Comparison of ENCODE assay signal across 13 cellular contexts in genomic region chr11:43907028-43907966, GRCh38. TPM values are rescaled to one million over a fixed set of nuclear protein-coding genes. Genes with fewer than 3 reads are reported as not detected.
DNase-seq lines count a peak whose midpoint lies in the region; ATAC-seq and TF ChIP-seq lines count a peak whose summit lies in the region.
"Had no signal": no experiment of that assay in that cellular context is flagged by ENCODE, and none has a peak within 500 bp of the region (broad histone marks: within the 10 kb centered on the region; RNA-seq: fewer than 3 reads in every experiment).

No MANE protein-coding gene starts in this region.

- H3K4me1 ChIP-seq in BLaER1 (peaks cover 10% of the 10 kb centered on the region), suprapubic skin (peaks cover 11% of the 10 kb centered on the region)

- no peak for TF ChIP-seq EP300 in suprapubic skin (IDR thresholded peaks at IDR 0.05)

- no peaks in the 10 kb centered on the region for H3K9me3 Mint-ChIP-seq in effector memory CD8-positive, alpha-beta T cell
- H3K9me3 Mint-ChIP-seq: endodermal cell had no signal

- peak overlapping the region; percentile 41 to 44 for H3K27ac Mint-ChIP-seq in effector memory CD8-positive, alpha-beta T cell
- H3K27ac Mint-ChIP-seq: endodermal cell had no signal

- H3K4me2 ChIP-seq in BLaER1, result peak overlapping the region; percentile 17; the same call in 1 of the 2 replicates

- no peak for TF ChIP-seq CTCF in suprapubic skin (IDR thresholded peaks at IDR 0.05)

- no peak overlapping the region for H3K9ac ChIP-seq in BLaER1

- WGBS in suprapubic skin, result 87% methylated on average over 4 of the region's 4 CpGs

- H3K36me3 Mint-ChIP-seq in effector memory CD8-positive, alpha-beta T cell (ENCODE audit: insufficient read depth), result peaks cover 40% of the 10 kb centered on the region

- no peak overlapping the region for H3K4me3 Mint-ChIP-seq in effector memory CD8-positive, alpha-beta T cell
- H3K4me3 Mint-ChIP-seq: endodermal cell had no signal

- H3K4me1 Mint-ChIP-seq in effector memory CD8-positive, alpha-beta T cell (ENCODE audit: low read depth in 2 of 2), result peaks cover 3 to 11% of the 10 kb centered on the region in 2 donors

- H3K9me3 ChIP-seq in BLaER1, result no peaks in the 10 kb centered on the region
- no peaks in the 10 kb centered on the region for H3K9me3 ChIP-seq in suprapubic skin

- no peak for DNase-seq in effector memory CD8-positive, alpha-beta T cell
- DNase-seq in hepatic stellate cell (ENCODE audit: low spot score) (no peak), suprapubic skin (ENCODE audit: low spot score in 2 of 2) (no peak), H7 (no peak)
- DNase-seq: activated naive CD4-positive, alpha-beta T cell; brain microvascular endothelial cell; endodermal cell; posterior cingulate gyrus; trophoblast cell had no signal

- H3K27ac ChIP-seq in BLaER1 (no peak overlapping the region), suprapubic skin (no peak overlapping the region)
- H3K27ac ChIP-seq: brain microvascular endothelial cell had no signal

- TF ChIP-seq POLR2A in suprapubic skin (IDR thresholded peaks at IDR 0.05), result no peak

- no peaks in the 10 kb centered on the region for H4K20me1 ChIP-seq in BLaER1

- no peak overlapping the region for H3K4me3 ChIP-seq in BLaER1
- no peak overlapping the region for H3K4me3 ChIP-seq in suprapubic skin
- no peak overlapping the region for H3K4me3 ChIP-seq in H7 (ENCODE audit: insufficient read depth, low read depth, low read length)

- 0 out of 2 replicates have a peak, but pooled peaks cover 6% of the 10 kb centered on the region for H3K36me3 ChIP-seq in BLaER1
- peaks cover 60% of the 10 kb centered on the region for H3K36me3 ChIP-seq in suprapubic skin
- H3K36me3 ChIP-seq in H7 (replicated peaks; ENCODE audit: control insufficient read depth, insufficient read depth, low read length), result no peaks in the 10 kb centered on the region; the same call in 1 of the 2 replicates

- H3K27me3 Mint-ChIP-seq in effector memory CD8-positive, alpha-beta T cell, result no peaks in the 10 kb centered on the region

- ATAC-seq in GM18907 (IDR thresholded peaks at IDR 0.05; ENCODE audit: unreplicated experiment) (peak; percentile 64), HG03342 (IDR thresholded peaks at IDR 0.05; ENCODE audit: unreplicated experiment) (peak; percentile 72), GM18519 (IDR thresholded peaks at IDR 0.05; ENCODE audit: low FRiP score, unreplicated experiment) (no peak)
- ATAC-seq in effector memory CD8-positive, alpha-beta T cell (replicated peaks), result no peak

- H3K27me3 ChIP-seq in BLaER1 (no peaks in the 10 kb centered on the region), suprapubic skin (no peaks in the 10 kb centered on the region), H7 (ENCODE audit: control insufficient read depth, insufficient read depth, low read length) (no peaks in the 10 kb centered on the region)
- H3K27me3 ChIP-seq: brain microvascular endothelial cell had no signal

RNA-seq across cellular contexts. Expression of gene ALKBH3, which starts 26.7 kb away (rescaled TPM):
- 10 to 100 TPM; 24.1 to 47.2 (median 28.0) TPM for total RNA-seq in suprapubic skin
- total RNA-seq in H7 (2014; rRNA removed; shearing (Covaris generic)), result 15.7 and 16.3 TPM in 2 replicates

RNA-seq across cellular contexts. Expression of gene C11orf96, which starts 35.1 kb away (rescaled TPM):
- total RNA-seq in suprapubic skin, result 10 to 100 TPM; 12.2 to 38.5 (median 28.1) TPM
- total RNA-seq in H7 (2014; rRNA removed; shearing (Covaris generic)), result 2.9 and 4.1 TPM in 2 replicates

Comparison
In these comparisons a context has a peak if more than half of its experiments do, and no peak if none do; other contexts are left out.
1. ATAC-seq: peak in GM18907 (single experiment) and HG03342 (single experiment); none in effector memory CD8-positive, alpha-beta T cell (single experiment) and GM18519 (single experiment).